In genomic region chr2:173649527-173650219, GRCh38 we compare ENCODE assay signal across 2 cellular contexts.
TF ChIP-seq lines count a peak whose summit lies in the region.

No MANE protein-coding gene starts in this region.

TF ChIP-seq in HepG2, 621 proteins besides CTCF, POLR2A, EP300 and RAD21 (continued from another document):
- TF ChIP-seq PCBP1 (IDR thresholded peaks at IDR 0.05; ENCODE audit: borderline replicate concordance, low read depth, low read length) (no peak), MATR3 (CRISPR knock-in tag; IDR thresholded peaks at IDR 0.05) (no peak), ZNF788 (CRISPR knock-in tag; IDR thresholded peaks at IDR 0.05; ENCODE audit: borderline replicate concordance) (no peak), ETV6 (CRISPR knock-in tag; conservative IDR thresholded peaks at IDR 0.05) (no peak), ZFP91 (CRISPR knock-in tag; IDR thresholded peaks at IDR 0.05; ENCODE audit: borderline replicate concordance) (no peak), ZBTB37 (CRISPR knock-in tag; IDR thresholded peaks at IDR 0.05) (no peak), CHD2 (IDR thresholded peaks at IDR 0.05; ENCODE audit: low read depth, low read length) (no peak), ZNF784 (CRISPR knock-in tag; IDR thresholded peaks at IDR 0.05; ENCODE audit: borderline replicate concordance) (no peak), ARNT2 (CRISPR knock-in tag; IDR thresholded peaks at IDR 0.05; ENCODE audit: low read depth) (no peak), ZBTB43 (CRISPR knock-in tag; conservative IDR thresholded peaks at IDR 0.05) (no peak), PHB2 (IDR thresholded peaks at IDR 0.05; ENCODE audit: partially characterized antibody) (no peak)
TF ChIP-seq in HepG2: peak in this region for 0.

TF ChIP-seq in SK-N-SH treated with all-trans-retinoic acid at 6 μM for 48 hours, 23 proteins besides CTCF, POLR2A, EP300 and RAD21 (continued from another document):
- TF ChIP-seq PATZ1 (CRISPR knock-in tag; IDR thresholded peaks at IDR 0.05; ENCODE audit: borderline replicate concordance) (no peak), TOX (CRISPR knock-in tag; IDR thresholded peaks at IDR 0.05; ENCODE audit: borderline replicate concordance) (no peak), PPARA (CRISPR knock-in tag; IDR thresholded peaks at IDR 0.05; ENCODE audit: borderline replicate concordance) (no peak), BACH2 (CRISPR knock-in tag; IDR thresholded peaks at IDR 0.05; ENCODE audit: borderline replicate concordance) (no peak), ARNTL (CRISPR knock-in tag; IDR thresholded peaks at IDR 0.05; ENCODE audit: borderline replicate concordance, low read depth) (no peak), TSHZ2 (CRISPR knock-in tag; IDR thresholded peaks at IDR 0.05) (no peak), GLIS3 (CRISPR knock-in tag; IDR thresholded peaks at IDR 0.05) (no peak), CSRNP3 (CRISPR knock-in tag; IDR thresholded peaks at IDR 0.05) (no peak), RARB (CRISPR knock-in tag; IDR thresholded peaks at IDR 0.05) (no peak), POU6F1 (CRISPR knock-in tag; IDR thresholded peaks at IDR 0.05; ENCODE audit: borderline replicate concordance, low read depth) (no peak), ESRRG (CRISPR knock-in tag; IDR thresholded peaks at IDR 0.05) (no peak), ISL1 (CRISPR knock-in tag; IDR thresholded peaks at IDR 0.05) (no peak)
TF ChIP-seq in SK-N-SH treated with all-trans-retinoic acid at 6 μM for 48 hours: peak in this region for 0.
